ENCODE assay signal across 3 cellular contexts in the genomic region with DNA sequence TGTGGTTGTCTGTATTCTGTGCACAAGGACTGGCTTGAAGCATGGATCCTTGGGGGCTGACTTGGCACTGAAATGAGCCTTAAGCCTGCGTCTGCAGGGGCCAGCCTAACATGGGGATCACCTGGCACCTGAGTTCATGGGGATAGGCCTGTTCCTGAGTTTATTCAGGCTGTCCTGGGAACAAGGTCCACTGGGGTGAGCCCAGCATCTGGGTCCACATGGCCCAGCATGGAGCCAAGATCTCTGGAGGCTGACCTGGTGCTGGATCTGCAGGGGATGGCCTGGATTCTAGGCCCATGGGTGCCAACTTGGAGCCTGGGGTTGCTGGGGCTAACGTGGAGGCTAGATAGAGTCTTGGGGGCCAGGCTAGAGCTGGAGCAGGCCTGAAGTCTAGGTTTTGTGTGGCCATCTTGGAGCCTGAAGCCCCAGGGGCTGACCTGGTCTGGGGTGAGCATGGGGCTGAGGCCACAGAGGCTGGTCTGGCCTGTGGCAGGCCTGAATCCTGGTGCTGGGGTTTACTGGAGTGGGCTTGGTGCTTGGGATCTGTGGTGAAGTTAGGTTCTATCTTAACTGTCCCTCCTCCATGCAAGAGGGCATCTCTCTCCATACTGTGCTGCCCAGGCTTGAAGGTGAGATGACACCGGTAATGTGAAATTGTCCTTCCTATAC.
TF ChIP-seq lines count a peak whose summit lies in the region.

No MANE protein-coding gene starts in this region.

TF ChIP-seq in GM23338, 12 proteins besides CTCF, POLR2A, EP300 and RAD21 (continues in another document):
- TF ChIP-seq NANOG (IDR thresholded peaks at IDR 0.05; ENCODE audit: borderline replicate concordance) (no peak), ZNF331 (CRISPR knock-in tag; IDR thresholded peaks at IDR 0.05; ENCODE audit: low read depth) (no peak), REST (IDR thresholded peaks at IDR 0.05; ENCODE audit: unreplicated experiment) (no peak), POLR2AphosphoS5 (IDR thresholded peaks at IDR 0.05; ENCODE audit: low read depth) (no peak), EZH2phosphoT487 (IDR thresholded peaks at IDR 0.05; ENCODE audit: unreplicated experiment) (no peak), EZH2 (IDR thresholded peaks at IDR 0.05; ENCODE audit: low read depth, unreplicated experiment) (no peak)

TF ChIP-seq in H1, 55 proteins besides CTCF, POLR2A, EP300 and RAD21:
- no peak for TF ChIP-seq FOSL1 (IDR thresholded peaks at IDR 0.05; ENCODE audit: insufficient read depth, low read depth, low read length)
- no peak for TF ChIP-seq SP1 (IDR thresholded peaks at IDR 0.05; ENCODE audit: low read depth, low read length)
- no peak for TF ChIP-seq HDAC6 (IDR thresholded peaks at IDR 0.05; ENCODE audit: low read depth, low read length)
- no peak for TF ChIP-seq HDAC2 (IDR thresholded peaks at IDR 0.05; ENCODE audit: borderline replicate concordance in 1 of 2, low read depth in 2 of 2, low read length in 2 of 2)
- no peak for TF ChIP-seq SP4 (IDR thresholded peaks at IDR 0.05; ENCODE audit: low read length)
- TF ChIP-seq SAP30 (IDR thresholded peaks at IDR 0.05; ENCODE audit: insufficient read depth, insufficient replicate concordance, low read length): no peak
- no peak for TF ChIP-seq SIX5 (IDR thresholded peaks at IDR 0.05; ENCODE audit: low read depth, low read length)
- no peak for TF ChIP-seq SIRT6 (IDR thresholded peaks at IDR 0.05; ENCODE audit: low read length)
- TF ChIP-seq KDM1A (IDR thresholded peaks at IDR 0.05; ENCODE audit: borderline replicate concordance, low read length): no peak
- TF ChIP-seq KDM5A (IDR thresholded peaks at IDR 0.05; ENCODE audit: low read length): no peak
- TF ChIP-seq KDM4A (IDR thresholded peaks at IDR 0.05; ENCODE audit: low read depth, low read length, severe bottlenecking): no peak
- no peak for TF ChIP-seq CBX8 (IDR thresholded peaks at IDR 0.05; ENCODE audit: borderline replicate concordance, low read depth, low read length)
- no peak for TF ChIP-seq SUZ12 (IDR thresholded peaks at IDR 0.05; ENCODE audit: low read length)
- TF ChIP-seq ATF3 (IDR thresholded peaks at IDR 0.05; ENCODE audit: insufficient read depth, low read depth, low read length): no peak

TF ChIP-seq in HepG2, 621 proteins besides CTCF, POLR2A, EP300 and RAD21 (continues in another document):
- TF ChIP-seq, protein P1, sequence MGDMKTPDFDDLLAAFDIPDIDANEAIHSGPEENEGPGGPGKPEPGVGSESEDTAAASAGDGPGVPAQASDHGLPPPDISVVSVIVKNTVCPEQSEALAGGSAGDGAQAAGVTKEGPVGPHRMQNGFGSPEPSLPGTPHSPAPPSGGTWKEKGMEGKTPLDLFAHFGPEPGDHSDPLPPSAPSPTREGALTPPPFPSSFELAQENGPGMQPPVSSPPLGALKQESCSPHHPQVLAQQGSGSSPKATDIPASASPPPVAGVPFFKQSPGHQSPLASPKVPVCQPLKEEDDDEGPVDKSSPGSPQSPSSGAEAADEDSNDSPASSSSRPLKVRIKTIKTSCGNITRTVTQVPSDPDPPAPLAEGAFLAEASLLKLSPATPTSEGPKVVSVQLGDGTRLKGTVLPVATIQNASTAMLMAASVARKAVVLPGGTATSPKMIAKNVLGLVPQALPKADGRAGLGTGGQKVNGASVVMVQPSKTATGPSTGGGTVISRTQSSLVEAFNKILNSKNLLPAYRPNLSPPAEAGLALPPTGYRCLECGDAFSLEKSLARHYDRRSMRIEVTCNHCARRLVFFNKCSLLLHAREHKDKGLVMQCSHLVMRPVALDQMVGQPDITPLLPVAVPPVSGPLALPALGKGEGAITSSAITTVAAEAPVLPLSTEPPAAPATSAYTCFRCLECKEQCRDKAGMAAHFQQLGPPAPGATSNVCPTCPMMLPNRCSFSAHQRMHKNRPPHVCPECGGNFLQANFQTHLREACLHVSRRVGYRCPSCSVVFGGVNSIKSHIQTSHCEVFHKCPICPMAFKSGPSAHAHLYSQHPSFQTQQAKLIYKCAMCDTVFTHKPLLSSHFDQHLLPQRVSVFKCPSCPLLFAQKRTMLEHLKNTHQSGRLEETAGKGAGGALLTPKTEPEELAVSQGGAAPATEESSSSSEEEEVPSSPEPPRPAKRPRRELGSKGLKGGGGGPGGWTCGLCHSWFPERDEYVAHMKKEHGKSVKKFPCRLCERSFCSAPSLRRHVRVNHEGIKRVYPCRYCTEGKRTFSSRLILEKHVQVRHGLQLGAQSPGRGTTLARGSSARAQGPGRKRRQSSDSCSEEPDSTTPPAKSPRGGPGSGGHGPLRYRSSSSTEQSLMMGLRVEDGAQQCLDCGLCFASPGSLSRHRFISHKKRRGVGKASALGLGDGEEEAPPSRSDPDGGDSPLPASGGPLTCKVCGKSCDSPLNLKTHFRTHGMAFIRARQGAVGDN (CRISPR knock-in tag; IDR thresholded peaks at IDR 0.05): peak; percentile 40
- no peak for TF ChIP-seq ZNF12 (CRISPR knock-in tag; IDR thresholded peaks at IDR 0.05)
- TF ChIP-seq ZNF326 (CRISPR knock-in tag; IDR thresholded peaks at IDR 0.05; ENCODE audit: borderline replicate concordance): no peak
- TF ChIP-seq ZNF367 (CRISPR knock-in tag; IDR thresholded peaks at IDR 0.05; ENCODE audit: borderline replicate concordance): no peak
- peak; percentile 33; the same call in 1 of the 2 replicates for TF ChIP-seq ZNF768 (CRISPR knock-in tag; IDR thresholded peaks at IDR 0.05)
- TF ChIP-seq FOXA3 (CRISPR knock-in tag; IDR thresholded peaks at IDR 0.05): no peak
- no peak for TF ChIP-seq PITX1 (CRISPR knock-in tag; IDR thresholded peaks at IDR 0.05)
- TF ChIP-seq HMG20B (CRISPR knock-in tag; conservative IDR thresholded peaks at IDR 0.05): no peak
- no peak for TF ChIP-seq MYPOP (CRISPR knock-in tag; IDR thresholded peaks at IDR 0.05)
- no peak for TF ChIP-seq TCF7L2 (IDR thresholded peaks at IDR 0.05; ENCODE audit: low read depth, low read length)
- TF ChIP-seq HDAC6 (IDR thresholded peaks at IDR 0.05; ENCODE audit: low read depth, low read length): no peak
- TF ChIP-seq, protein P2, sequence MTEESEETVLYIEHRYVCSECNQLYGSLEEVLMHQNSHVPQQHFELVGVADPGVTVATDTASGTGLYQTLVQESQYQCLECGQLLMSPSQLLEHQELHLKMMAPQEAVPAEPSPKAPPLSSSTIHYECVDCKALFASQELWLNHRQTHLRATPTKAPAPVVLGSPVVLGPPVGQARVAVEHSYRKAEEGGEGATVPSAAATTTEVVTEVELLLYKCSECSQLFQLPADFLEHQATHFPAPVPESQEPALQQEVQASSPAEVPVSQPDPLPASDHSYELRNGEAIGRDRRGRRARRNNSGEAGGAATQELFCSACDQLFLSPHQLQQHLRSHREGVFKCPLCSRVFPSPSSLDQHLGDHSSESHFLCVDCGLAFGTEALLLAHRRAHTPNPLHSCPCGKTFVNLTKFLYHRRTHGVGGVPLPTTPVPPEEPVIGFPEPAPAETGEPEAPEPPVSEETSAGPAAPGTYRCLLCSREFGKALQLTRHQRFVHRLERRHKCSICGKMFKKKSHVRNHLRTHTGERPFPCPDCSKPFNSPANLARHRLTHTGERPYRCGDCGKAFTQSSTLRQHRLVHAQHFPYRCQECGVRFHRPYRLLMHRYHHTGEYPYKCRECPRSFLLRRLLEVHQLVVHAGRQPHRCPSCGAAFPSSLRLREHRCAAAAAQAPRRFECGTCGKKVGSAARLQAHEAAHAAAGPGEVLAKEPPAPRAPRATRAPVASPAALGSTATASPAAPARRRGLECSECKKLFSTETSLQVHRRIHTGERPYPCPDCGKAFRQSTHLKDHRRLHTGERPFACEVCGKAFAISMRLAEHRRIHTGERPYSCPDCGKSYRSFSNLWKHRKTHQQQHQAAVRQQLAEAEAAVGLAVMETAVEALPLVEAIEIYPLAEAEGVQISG (CRISPR knock-in tag; IDR thresholded peaks at IDR 0.05): no peak
- TF ChIP-seq SRSF1 (optimal IDR thresholded peaks at IDR 0.05; ENCODE audit: low read depth, low read length): no peak
- no peak for TF ChIP-seq DPF2 (CRISPR knock-in tag; IDR thresholded peaks at IDR 0.05; ENCODE audit: borderline replicate concordance, low read depth)
- TF ChIP-seq ZNF230 (CRISPR knock-in tag; IDR thresholded peaks at IDR 0.05): no peak
- no peak for TF ChIP-seq IRF1 (CRISPR knock-in tag; IDR thresholded peaks at IDR 0.05; ENCODE audit: low read depth)
- no peak for TF ChIP-seq GABPA (IDR thresholded peaks at IDR 0.05; ENCODE audit: low read depth, low read length)
- no peak for TF ChIP-seq GABPA (CRISPR knock-in tag; IDR thresholded peaks at IDR 0.05; ENCODE audit: low read depth)
- TF ChIP-seq, protein P3, sequence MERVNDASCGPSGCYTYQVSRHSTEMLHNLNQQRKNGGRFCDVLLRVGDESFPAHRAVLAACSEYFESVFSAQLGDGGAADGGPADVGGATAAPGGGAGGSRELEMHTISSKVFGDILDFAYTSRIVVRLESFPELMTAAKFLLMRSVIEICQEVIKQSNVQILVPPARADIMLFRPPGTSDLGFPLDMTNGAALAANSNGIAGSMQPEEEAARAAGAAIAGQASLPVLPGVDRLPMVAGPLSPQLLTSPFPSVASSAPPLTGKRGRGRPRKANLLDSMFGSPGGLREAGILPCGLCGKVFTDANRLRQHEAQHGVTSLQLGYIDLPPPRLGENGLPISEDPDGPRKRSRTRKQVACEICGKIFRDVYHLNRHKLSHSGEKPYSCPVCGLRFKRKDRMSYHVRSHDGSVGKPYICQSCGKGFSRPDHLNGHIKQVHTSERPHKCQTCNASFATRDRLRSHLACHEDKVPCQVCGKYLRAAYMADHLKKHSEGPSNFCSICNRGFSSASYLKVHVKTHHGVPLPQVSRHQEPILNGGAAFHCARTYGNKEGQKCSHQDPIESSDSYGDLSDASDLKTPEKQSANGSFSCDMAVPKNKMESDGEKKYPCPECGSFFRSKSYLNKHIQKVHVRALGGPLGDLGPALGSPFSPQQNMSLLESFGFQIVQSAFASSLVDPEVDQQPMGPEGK (CRISPR knock-in tag; IDR thresholded peaks at IDR 0.05): no peak
- no peak for TF ChIP-seq UBTF (CRISPR knock-in tag; IDR thresholded peaks at IDR 0.05)
- peak; percentile 30; the same call in 1 of the 2 replicates for TF ChIP-seq ZFY (CRISPR knock-in tag; IDR thresholded peaks at IDR 0.05)
- TF ChIP-seq MXD1 (CRISPR knock-in tag; IDR thresholded peaks at IDR 0.05): no peak
- TF ChIP-seq SRF (IDR thresholded peaks at IDR 0.05; ENCODE audit: low read depth, low read length): no peak
- no peak for TF ChIP-seq ARNT2 (CRISPR knock-in tag; IDR thresholded peaks at IDR 0.05; ENCODE audit: low read depth)
- TF ChIP-seq TAF15 (IDR thresholded peaks at IDR 0.05; ENCODE audit: low read depth, low read length, poor library complexity, severe bottlenecking): no peak
- TF ChIP-seq, protein P4, sequence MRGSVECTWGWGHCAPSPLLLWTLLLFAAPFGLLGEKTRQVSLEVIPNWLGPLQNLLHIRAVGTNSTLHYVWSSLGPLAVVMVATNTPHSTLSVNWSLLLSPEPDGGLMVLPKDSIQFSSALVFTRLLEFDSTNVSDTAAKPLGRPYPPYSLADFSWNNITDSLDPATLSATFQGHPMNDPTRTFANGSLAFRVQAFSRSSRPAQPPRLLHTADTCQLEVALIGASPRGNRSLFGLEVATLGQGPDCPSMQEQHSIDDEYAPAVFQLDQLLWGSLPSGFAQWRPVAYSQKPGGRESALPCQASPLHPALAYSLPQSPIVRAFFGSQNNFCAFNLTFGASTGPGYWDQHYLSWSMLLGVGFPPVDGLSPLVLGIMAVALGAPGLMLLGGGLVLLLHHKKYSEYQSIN (CRISPR knock-in tag; IDR thresholded peaks at IDR 0.05; ENCODE audit: borderline replicate concordance): no peak
- TF ChIP-seq SMAD9 (CRISPR knock-in tag; IDR thresholded peaks at IDR 0.05): no peak
- no peak for TF ChIP-seq ZNF792 (CRISPR knock-in tag; IDR thresholded peaks at IDR 0.05)
- no peak for TF ChIP-seq CERS6 (CRISPR knock-in tag; IDR thresholded peaks at IDR 0.05)
- 0 out of 2 replicates have a peak, but pooled peaks have one; percentile 15 for TF ChIP-seq MAX (IDR thresholded peaks at IDR 0.05)
- TF ChIP-seq HNF4A (CRISPR knock-in tag; IDR thresholded peaks at IDR 0.05): peak; percentile 25; the same call in 1 of the 2 replicates
- no peak for TF ChIP-seq MAFG (CRISPR knock-in tag; IDR thresholded peaks at IDR 0.05)
- no peak for TF ChIP-seq ZNF546 (CRISPR knock-in tag; conservative IDR thresholded peaks at IDR 0.05)
- TF ChIP-seq SNAI1 (CRISPR knock-in tag; IDR thresholded peaks at IDR 0.05; ENCODE audit: borderline replicate concordance): no peak
